In the genomic region with DNA sequence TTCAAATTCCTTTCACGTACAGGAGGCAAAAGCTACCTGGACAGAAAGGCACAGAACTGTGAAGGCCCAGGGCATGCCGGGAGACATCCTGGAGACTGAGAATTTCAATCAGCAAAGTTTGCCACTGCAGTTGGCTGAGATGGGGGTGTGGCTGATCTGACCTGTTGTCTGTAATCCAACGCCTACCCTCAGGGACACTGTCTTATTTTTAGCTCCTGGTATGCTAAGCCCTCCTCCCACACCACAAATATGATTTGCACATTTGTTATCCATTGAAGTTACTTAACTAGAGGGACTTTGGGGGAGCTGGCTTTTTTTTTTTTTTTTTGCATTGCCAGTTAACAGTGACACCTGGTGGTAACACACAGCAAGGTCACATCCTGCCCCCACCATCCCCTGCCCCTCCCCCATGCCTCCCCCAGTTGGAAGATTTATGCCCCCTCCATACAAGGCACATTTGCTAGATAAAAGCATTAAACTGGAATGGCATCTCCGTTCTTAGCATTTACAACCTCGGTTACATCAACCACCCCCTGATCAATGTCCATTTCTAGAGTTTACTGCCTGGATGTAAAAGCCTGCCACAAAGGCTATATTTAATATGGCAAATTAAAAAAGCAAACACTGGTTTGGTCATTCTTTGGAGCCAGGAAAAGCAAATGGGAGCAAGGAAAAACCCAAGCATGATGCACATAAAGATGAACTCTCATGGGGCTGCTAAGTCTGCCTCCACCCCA, we compare ENCODE assay signal across 8 cellular contexts. TPM values are rescaled to one million over a fixed set of nuclear protein-coding genes. Genes with fewer than 3 reads are reported as not detected.
DNase-seq lines count a peak whose midpoint lies in the region; ATAC-seq and TF ChIP-seq lines count a peak whose summit lies in the region.

No MANE protein-coding gene starts in this region.

- no peak for ATAC-seq in GM19023 (IDR thresholded peaks at IDR 0.05; ENCODE audit: unreplicated experiment)

- H3K36me3 Mint-ChIP-seq in mesothelial cell of epicardium, result peaks cover 24% of the 10 kb centered on the region

- no peak overlapping the region for H3K4me3 ChIP-seq in choroid plexus epithelial cell (ENCODE audit: low read depth, low read length)

- peaks cover 48% of the 10 kb centered on the region for H3K4me1 Mint-ChIP-seq in mesothelial cell of epicardium

- TF ChIP-seq CTCF in GM12872 (IDR thresholded peaks at IDR 0.05; ENCODE audit: insufficient read depth, low read depth, low read length), result peak; percentile 66
- TF ChIP-seq CTCF in choroid plexus epithelial cell (conservative IDR thresholded peaks at IDR 0.05; ENCODE audit: low read depth, low read length), result peak; percentile 58
- TF ChIP-seq CTCF in mesothelial cell of epicardium (IDR thresholded peaks at IDR 0.05; ENCODE audit: unreplicated experiment), result peak; percentile 76

- H3K9me3 Mint-ChIP-seq in mesothelial cell of epicardium, result no peaks in the 10 kb centered on the region

- H3K4me3 Mint-ChIP-seq in mesothelial cell of epicardium, result no peak overlapping the region

- DNase-seq in AG20443 (ENCODE audit: low spot score) (peak; percentile 75), NCI-H460 (ENCODE audit: extremely low read depth, low read depth) (peak; percentile 18), choroid plexus epithelial cell (ENCODE audit: low read depth) (peak; percentile 97), mesothelial cell of epicardium (ENCODE audit: low spot score in 2 of 2, unreplicated experiment in 2 of 2) (no peak), midbrain (lab: John Stamatoyannopoulos, UW) (no peak), mesenteric fat pad (ENCODE audit: low spot score) (no peak)

- no peaks in the 10 kb centered on the region for H3K27me3 Mint-ChIP-seq in mesothelial cell of epicardium (ENCODE audit: low read depth)

- peak overlapping the region; percentile 64 for H3K27ac Mint-ChIP-seq in mesothelial cell of epicardium

RNA-seq across cellular contexts. Expression of a gene that starts 40.3 kb away (rescaled TPM):
- total RNA-seq in NCI-H460 (2014; rRNA removed; shearing (Covaris generic)), result 25.1 and 27.3 TPM in 2 replicates
- 20.9 and 21.7 TPM in 2 replicates for polyA plus RNA-seq in NCI-H460 (2014; cell fraction: nucleus; rRNA removed)
- total RNA-seq in mesothelial cell of epicardium, result 33.2 to 33.7 TPM (median 33.6 TPM) in 3 replicates
- total RNA-seq in mesenteric fat pad, result 10.9 TPM

RNA-seq across cellular contexts. Expression of a gene that starts 40.6 kb away (rescaled TPM):
- 23.3 and 30.3 TPM in 2 replicates for total RNA-seq in NCI-H460 (2014; rRNA removed; shearing (Covaris generic))
- polyA plus RNA-seq in NCI-H460 (2014; cell fraction: nucleus; rRNA removed), result 25.7 and 31.1 TPM in 2 replicates
- total RNA-seq in mesothelial cell of epicardium (47.8 to 52.7 TPM (median 48.4 TPM) in 3 replicates), mesenteric fat pad (24.4 TPM)

Comparison
In these comparisons a context has a peak if more than half of its experiments do, and no peak if none do; other contexts are left out.
1. DNase-seq: peak in AG20443 (single experiment), NCI-H460 (single experiment) and choroid plexus epithelial cell (single experiment); none in mesothelial cell of epicardium (0 of 2), midbrain (single experiment) and mesenteric fat pad (single experiment).
2. Peak in every context shown above with its lines, with median percentiles within 50 percentile points of each other: CTCF ChIP-seq.